In genomic region chr11:86638673-86639072, GRCh38 we compare ENCODE assay signal across 19 cellular contexts.
"Had no signal": no experiment of that assay in that cellular context is flagged by ENCODE, and none has a peak within 500 bp of the region (broad histone marks: within the 10 kb centered on the region; RNA-seq: fewer than 3 reads in every experiment).

No MANE protein-coding gene starts in this region.

- H3K27me3 ChIP-seq: pancreas, right atrium auricular region, stomach, suprapubic skin, transverse colon had no signal

- ATAC-seq: pancreas, psoas muscle had no signal

- H3K27ac ChIP-seq: left ventricle myocardium inferior, pancreas, psoas muscle, right atrium auricular region, stomach, suprapubic skin, transverse colon had no signal

- H3K9me3 ChIP-seq: left ventricle myocardium inferior, pancreas, psoas muscle, right atrium auricular region, stomach, suprapubic skin, transverse colon had no signal

- H3K36me3 ChIP-seq: pancreas, stomach, suprapubic skin, transverse colon had no signal

- DNase-seq: activated CD4-positive, alpha-beta T cell treated with anti-CD3 and anti-CD28 coated beads for 1 hour; activated CD4-positive, alpha-beta T cell treated with anti-CD3 and anti-CD28 coated beads, Interleukin-2, amount 50 U/mL, for 1 hour; activated T-cell treated with anti-CD3 and anti-CD28 coated beads, Interleukin-2, amount 50 U/mL, for 1 hour; aorta; effector CD4-positive, alpha-beta T cell; erythroblast; glutamatergic neuron; hippocampal formation; left ventricle myocardium inferior; midbrain; natural killer cell; pancreas; psoas muscle; stimulated activated CD4-positive, alpha-beta T cell treated with anti-CD3 and anti-CD28 coated beads, Interleukin-12 subunit alpha, Interleukin-12 subunit beta, amount 100 ng/mL, for 4 hours; stimulated activated CD4-positive, alpha-beta T cell treated with anti-CD3 and anti-CD28 coated beads, Interleukin-4, amount 100 ng/mL, for 4 hours; stomach; transverse colon had no signal

- H3K4me3 ChIP-seq: left ventricle myocardium inferior, pancreas, psoas muscle, right atrium auricular region, stomach, suprapubic skin, transverse colon had no signal

- H3K4me1 ChIP-seq: pancreas, psoas muscle, right atrium auricular region, suprapubic skin, transverse colon had no signal
